Comparison of ENCODE assay signal across 7 cellular contexts in the genomic region with DNA sequence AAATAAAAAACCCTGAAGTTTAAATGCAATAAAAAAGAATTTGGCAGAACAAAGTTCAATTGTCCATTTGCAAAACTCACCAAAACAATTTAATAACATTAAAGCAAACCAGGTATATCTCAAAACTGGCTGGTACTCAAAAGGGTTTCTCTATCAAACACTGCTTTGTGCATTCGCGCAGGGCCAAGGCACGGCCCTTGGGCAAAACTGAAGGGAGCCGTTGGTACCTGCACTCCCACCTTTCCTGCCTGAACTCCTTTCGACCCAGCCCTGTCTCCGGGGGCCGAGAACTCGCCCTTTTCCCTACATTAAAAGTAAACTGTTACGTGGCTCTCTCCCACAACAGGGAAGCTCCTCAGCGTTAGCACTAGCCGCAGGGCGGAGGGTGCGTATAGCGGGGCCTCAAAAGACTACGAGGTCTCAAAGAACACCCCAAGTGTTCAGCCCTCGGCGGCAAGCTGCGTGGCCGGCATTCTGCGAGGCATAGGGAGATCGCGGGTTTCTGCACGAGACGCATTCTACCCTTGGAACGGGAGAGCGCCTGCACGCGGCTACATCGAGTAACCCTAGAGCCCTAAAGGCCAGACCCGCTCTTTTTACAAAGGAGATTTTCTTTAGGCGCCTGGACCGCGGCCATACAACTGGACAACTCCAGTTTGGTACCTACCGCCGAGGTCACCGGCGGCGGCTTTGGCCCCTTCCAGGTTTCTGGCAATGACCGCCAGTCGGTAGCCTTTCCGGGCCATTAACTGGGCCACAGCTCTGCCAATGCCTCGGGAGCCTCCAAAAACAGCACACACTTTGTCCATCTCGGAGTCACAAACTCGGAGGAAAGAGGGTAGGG. TPM values are rescaled to one million over a fixed set of nuclear protein-coding genes. Genes with fewer than 3 reads are reported as not detected.
DNase-seq lines count a peak whose midpoint lies in the region; ATAC-seq and TF ChIP-seq lines count a peak whose summit lies in the region.

No MANE protein-coding gene starts in this region.

- peaks cover 9 to 31% of the 10 kb centered on the region in 2 donors for H3K4me1 ChIP-seq in left lung

- no peak for TF ChIP-seq CTCF in left lung (IDR thresholded peaks at IDR 0.05)

- H3K4me3 ChIP-seq in left lung: peak overlapping the region; percentile 49 to 68

- no peaks in the 10 kb centered on the region for H3K9me3 ChIP-seq in left lung

- H3K27ac ChIP-seq in cingulate gyrus (ENCODE audit: low read depth, low read length) (peak overlapping the region; percentile 84), left lung (peak overlapping the region; percentile 95 to 97)

- intact Hi-C loops in left lung (cut with DNase I): loop anchor here in 1 of 2 donors (5.0 kb wide), 1 partner anchor 468 kb away; no protein-coding TSS in a partner anchor

- no peaks in the 10 kb centered on the region for H3K27me3 ChIP-seq in left lung

- H3K36me3 ChIP-seq in left lung: peaks cover 0 to 18% of the 10 kb centered on the region in 2 donors

- ATAC-seq in GM18502 (IDR thresholded peaks at IDR 0.05; ENCODE audit: poor library complexity, unreplicated experiment): peak; percentile 37
- ATAC-seq in HG02840 (IDR thresholded peaks at IDR 0.05; ENCODE audit: low FRiP score, unreplicated experiment): peak; percentile 32
- peak; percentile 24 to 49 for ATAC-seq in activated CD4-positive, CD25-positive, alpha-beta regulatory T cell treated with anti-CD3 and anti-CD28 coated beads, Interleukin-2, amount 50 U/mL, for 24 hours
- peak; percentile 74 for ATAC-seq in left lung

- DNase-seq in NCI-H2107 (lab: John Stamatoyannopoulos, UW): peak; percentile 1
- peak; percentile 77 to 87 for DNase-seq in left lung
- peak; percentile 30 to 38 for DNase-seq in stimulated activated CD4-positive, alpha-beta T cell treated with anti-CD3 and anti-CD28 coated beads, Interleukin-2, amount 100 ng/mL, for 48 hours

RNA-seq across cellular contexts. Expression of gene CBR4, which starts 0.6 kb away (rescaled TPM):
- total RNA-seq in left lung: 10 to 100 TPM; 17.6 to 18.1 TPM

Comparison
In these comparisons a context has a peak if more than half of its experiments do, and no peak if none do; other contexts are left out.
1. Peak in every context shown above with its lines: DNase-seq, ATAC-seq, H3K4me3 ChIP-seq and H3K27ac ChIP-seq.
2. DNase-seq: peak in every context shown above with its lines; median percentile 82 in left lung; 34 in stimulated activated CD4-positive, alpha-beta T cell treated with anti-CD3 and anti-CD28 coated beads, Interleukin-2, amount 100 ng/mL, for 48 hours; 1 in NCI-H2107.